1 cellular context compared by ENCODE assay signal in genomic region chr5:34838785-34839714, GRCh38.
TF ChIP-seq lines count a peak whose summit lies in the region.

Gene TTC23L (plus strand): TSS chr5:34839164. CDS start chr5:34840672, 1,508 bp downstream.

TF ChIP-seq in HepG2, 621 proteins besides CTCF, POLR2A, EP300 and RAD21 (continued from another document and continues in another):
- TF ChIP-seq IKZF5 (CRISPR knock-in tag; IDR thresholded peaks at IDR 0.05): peak; percentile 73; the same call in 1 of the 2 replicates
- TF ChIP-seq ZNF317 (CRISPR knock-in tag; IDR thresholded peaks at IDR 0.05): peak; percentile 93
- TF ChIP-seq ZNF281 (CRISPR knock-in tag; IDR thresholded peaks at IDR 0.05; ENCODE audit: borderline replicate concordance): no peak
- TF ChIP-seq MAFF (IDR thresholded peaks at IDR 0.05; ENCODE audit: low read depth, low read length): no peak
- peak; percentile 57 for TF ChIP-seq ZNF121 (CRISPR knock-in tag; IDR thresholded peaks at IDR 0.05)
- TF ChIP-seq NFATC3 (CRISPR knock-in tag; IDR thresholded peaks at IDR 0.05): peak; percentile 82; the same call in 1 of the 2 replicates
- no peak for TF ChIP-seq HNRNPH1 (optimal IDR thresholded peaks at IDR 0.05; ENCODE audit: low read depth, low read length)
- TF ChIP-seq RORA (CRISPR knock-in tag; IDR thresholded peaks at IDR 0.05): no peak; the same call in 1 of the 2 replicates
- peak; percentile 50; the same call in 1 of the 2 replicates for TF ChIP-seq ZSCAN5A (CRISPR knock-in tag; IDR thresholded peaks at IDR 0.05; ENCODE audit: borderline replicate concordance)
- TF ChIP-seq HMG20B (CRISPR knock-in tag; conservative IDR thresholded peaks at IDR 0.05): peak; percentile 15; the same call in 1 of the 2 replicates
- TF ChIP-seq USF2 (IDR thresholded peaks at IDR 0.05; ENCODE audit: low read depth, low read length): no peak
- TF ChIP-seq USF2 (CRISPR knock-in tag; IDR thresholded peaks at IDR 0.05; ENCODE audit: borderline replicate concordance): peak; percentile 20; the same call in 1 of the 2 replicates
- no peak for TF ChIP-seq ZNF841 (CRISPR knock-in tag; IDR thresholded peaks at IDR 0.05; ENCODE audit: borderline replicate concordance)
- TF ChIP-seq ZNF296 (CRISPR knock-in tag; conservative IDR thresholded peaks at IDR 0.05): no peak
- no peak for TF ChIP-seq ZNF260 (CRISPR knock-in tag; IDR thresholded peaks at IDR 0.05; ENCODE audit: borderline replicate concordance, low read depth)
- peak; percentile 95 for TF ChIP-seq ZNF574 (CRISPR knock-in tag; IDR thresholded peaks at IDR 0.05)
- peak; percentile 71 for TF ChIP-seq BCL6 (CRISPR knock-in tag; IDR thresholded peaks at IDR 0.05)
- peak; percentile 79; the same call in 1 of the 2 replicates for TF ChIP-seq ZNF704 (CRISPR knock-in tag; IDR thresholded peaks at IDR 0.05; ENCODE audit: borderline replicate concordance)
- peak; percentile 90; the same call in 1 of the 2 replicates for TF ChIP-seq ZFP36L1 (CRISPR knock-in tag; IDR thresholded peaks at IDR 0.05)
- 0 out of 2 replicates have a peak, but pooled peaks have one; percentile 37 for TF ChIP-seq ZNF318 (CRISPR knock-in tag; IDR thresholded peaks at IDR 0.05)
- no peak; the same call in 1 of the 2 replicates for TF ChIP-seq MLXIP (CRISPR knock-in tag; IDR thresholded peaks at IDR 0.05; ENCODE audit: borderline replicate concordance)
